6 cellular contexts compared by ENCODE assay signal in the genomic region with DNA sequence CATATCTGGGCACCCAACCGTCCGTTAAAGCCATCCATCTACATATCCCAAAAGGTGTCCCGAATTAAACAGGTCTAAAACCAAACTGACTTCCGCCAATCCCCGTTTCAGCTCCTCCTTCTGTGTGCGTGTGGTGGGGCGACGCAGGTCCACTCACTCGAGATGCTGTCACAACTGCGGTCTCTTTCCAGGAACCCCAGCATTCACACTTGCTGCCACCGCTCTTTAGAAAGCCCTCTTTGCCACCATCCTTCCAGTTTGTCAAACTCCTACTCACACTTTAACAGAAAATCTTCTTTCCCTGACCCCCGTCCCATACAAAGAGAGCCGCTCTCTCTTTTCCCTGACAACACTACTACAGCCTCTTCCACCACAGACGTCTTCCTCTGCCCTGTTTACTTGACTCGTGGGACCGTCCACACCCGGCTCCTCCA. TPM values are rescaled to one million over a fixed set of nuclear protein-coding genes. Genes with fewer than 3 reads are reported as not detected.
A peak's percentile ranks its signal among the peaks of the same experiment; 100 is the strongest.
DNase-seq lines count a peak whose midpoint lies in the region; ATAC-seq, FAIRE-seq and TF ChIP-seq lines count a peak whose summit lies in the region.

No MANE protein-coding gene starts in this region.

- H3K4me3 Mint-ChIP-seq in osteocyte (ENCODE audit: unreplicated experiment) = peak overlapping the region; percentile 99

- peaks cover 35% of the 10 kb centered on the region for H3K36me3 ChIP-seq in HUES64 (ENCODE audit: insufficient read depth, low read length)

- peak overlapping the region; percentile 78 for H3K9ac ChIP-seq in HUES64 (ENCODE audit: low read depth, low read length)

- peak overlapping the region; percentile 95 for H3K4me2 ChIP-seq in A549

- no peak for TF ChIP-seq EP300 in A549 (IDR thresholded peaks at IDR 0.05)

- no peak for FAIRE-seq in A549 (lab: Jason Lieb, UNC)

- H3K27me3 ChIP-seq in HUES64 (ENCODE audit: insufficient read depth, low read length) = peaks cover 28% of the 10 kb centered on the region

- POLR2A ChIA-PET in A549 (lab: Yijun Ruan, JAX) = interaction anchor here (0.9 to 1.6 kb wide), 9 partner anchors 11 to 486 kb away, joined by 3 to 6 read pairs (median 3); a partner anchor contains a TSS

- H3K4me1 ChIP-seq in A549 (peaks cover 6% of the 10 kb centered on the region; the same call in 2 of the 3 replicates), HUES64 (ENCODE audit: insufficient read depth, low read length) (peaks cover 5% of the 10 kb centered on the region; the same call in 1 of the 2 replicates)

- CTCF ChIA-PET in A549 (lab: Yijun Ruan, JAX) = interaction anchor here (0.6 to 3.3 kb wide), 20 partner anchors 8 to 486 kb away, joined by 3 to 27 read pairs (median 4); a partner anchor contains a TSS

- H3K27me3 Mint-ChIP-seq in osteocyte (ENCODE audit: unreplicated experiment) = peaks cover 18% of the 10 kb centered on the region

- H3K27ac ChIP-seq in A549 (peak overlapping the region; percentile 74 to 92), HUES64 (ENCODE audit: low read depth, low read length) (no peak overlapping the region; the same call in 1 of the 2 replicates)

- TF ChIP-seq RAD21 in A549 (conservative IDR thresholded peaks at IDR 0.05 in 1 of 2, IDR thresholded peaks at IDR 0.05 in 1 of 2) = no peak

- 4% methylated on average over 15 of the region's 17 CpGs for WGBS in A549 (ENCODE audit: missing lambda C conversion rate)
- 9% methylated on average over 17 of the region's 17 CpGs for WGBS in HUES64

- peak overlapping the region; percentile 97 for H3K4me3 ChIP-seq in A549
- peak overlapping the region; percentile 91 for H3K4me3 ChIP-seq in HUES64 (ENCODE audit: low read length)
- H3K4me3 ChIP-seq in cardiac fibroblast (replicated peaks in 1 of 2; ENCODE audit: low read depth in 2 of 2, low read length in 2 of 2) = peak overlapping the region; percentile 63 to 78

- TF ChIP-seq CTCF in A549 (IDR thresholded peaks at IDR 0.05) (no peak), cardiac fibroblast (IDR thresholded peaks at IDR 0.05; ENCODE audit: low read depth, low read length) (no peak), osteocyte (IDR thresholded peaks at IDR 0.05) (no peak)

- H3K4me1 Mint-ChIP-seq in osteocyte (ENCODE audit: unreplicated experiment) = peaks cover 15% of the 10 kb centered on the region

- DNase-seq in A549 (ENCODE audit: low read depth in 1 of 2, low spot score in 1 of 2) (no peak), cardiac fibroblast (ENCODE audit: low read depth in 2 of 2) (peak; percentile 14 to 18), osteocyte (ENCODE audit: extremely low spot score, unreplicated experiment) (no peak), middle frontal gyrus (ENCODE audit: extremely low spot score, low spot score) (no peak), NCI-H1417 treated with DMSO at 0.1 percent for 48 hours (lab: John Stamatoyannopoulos, UW) (no peak)

- H3K36me3 Mint-ChIP-seq in osteocyte (ENCODE audit: unreplicated experiment) = peaks cover 10% of the 10 kb centered on the region

- no peaks in the 10 kb centered on the region for H3K9me3 ChIP-seq in A549
- no peaks in the 10 kb centered on the region for H3K9me3 ChIP-seq in HUES64 (ENCODE audit: insufficient read depth, low read depth, low read length)

- H3K9me3 Mint-ChIP-seq in osteocyte (ENCODE audit: unreplicated experiment) = no peaks in the 10 kb centered on the region

- no peak for TF ChIP-seq POLR2A in A549 (IDR thresholded peaks at IDR 0.05; ENCODE audit: low read length)

- peak in 1 of 2 experiments; percentile 41; a peak in 3 of 6 replicates for ATAC-seq in A549

- H3K27ac Mint-ChIP-seq in osteocyte (ENCODE audit: unreplicated experiment) = peak overlapping the region; percentile 87

TF ChIP-seq in A549, 52 proteins besides CTCF, POLR2A, EP300 and RAD21:
- TF ChIP-seq FOXS1 (CRISPR knock-in tag; IDR thresholded peaks at IDR 0.05) = no peak
- TF ChIP-seq, protein P1, sequence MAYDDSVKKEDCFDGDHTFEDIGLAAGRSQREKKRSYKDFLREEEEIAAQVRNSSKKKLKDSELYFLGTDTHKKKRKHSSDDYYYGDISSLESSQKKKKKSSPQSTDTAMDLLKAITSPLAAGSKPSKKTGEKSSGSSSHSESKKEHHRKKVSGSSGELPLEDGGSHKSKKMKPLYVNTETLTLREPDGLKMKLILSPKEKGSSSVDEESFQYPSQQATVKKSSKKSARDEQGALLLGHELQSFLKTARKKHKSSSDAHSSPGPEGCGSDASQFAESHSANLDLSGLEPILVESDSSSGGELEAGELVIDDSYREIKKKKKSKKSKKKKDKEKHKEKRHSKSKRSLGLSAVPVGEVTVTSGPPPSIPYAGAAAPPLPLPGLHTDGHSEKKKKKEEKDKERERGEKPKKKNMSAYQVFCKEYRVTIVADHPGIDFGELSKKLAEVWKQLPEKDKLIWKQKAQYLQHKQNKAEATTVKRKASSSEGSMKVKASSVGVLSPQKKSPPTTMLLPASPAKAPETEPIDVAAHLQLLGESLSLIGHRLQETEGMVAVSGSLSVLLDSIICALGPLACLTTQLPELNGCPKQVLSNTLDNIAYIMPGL (CRISPR knock-in tag; IDR thresholded peaks at IDR 0.05; ENCODE audit: borderline replicate concordance) = no peak
- TF ChIP-seq CEBPB (IDR thresholded peaks at IDR 0.05) = no peak
- no peak for TF ChIP-seq RCOR1 (IDR thresholded peaks at IDR 0.05; ENCODE audit: low read depth, low read length)
- TF ChIP-seq HOXA7 (CRISPR knock-in tag; IDR thresholded peaks at IDR 0.05) = no peak
- no peak for TF ChIP-seq BHLHE40 (IDR thresholded peaks at IDR 0.05; ENCODE audit: low read depth, low read length)
- no peak for TF ChIP-seq POLR2AphosphoS2 (conservative IDR thresholded peaks at IDR 0.05; ENCODE audit: low read length)
- TF ChIP-seq FOSL2 (IDR thresholded peaks at IDR 0.05) = no peak
- no peak for TF ChIP-seq FOSL2 (CRISPR knock-in tag; IDR thresholded peaks at IDR 0.05)
- TF ChIP-seq HDAC2 (IDR thresholded peaks at IDR 0.05) = no peak
- no peak for TF ChIP-seq GATA3 (IDR thresholded peaks at IDR 0.05; ENCODE audit: borderline replicate concordance)
- no peak for TF ChIP-seq MAZ (IDR thresholded peaks at IDR 0.05; ENCODE audit: borderline replicate concordance, low read depth, low read length)
- no peak for TF ChIP-seq ZC3H11A (IDR thresholded peaks at IDR 0.05)
- TF ChIP-seq, protein P2, sequence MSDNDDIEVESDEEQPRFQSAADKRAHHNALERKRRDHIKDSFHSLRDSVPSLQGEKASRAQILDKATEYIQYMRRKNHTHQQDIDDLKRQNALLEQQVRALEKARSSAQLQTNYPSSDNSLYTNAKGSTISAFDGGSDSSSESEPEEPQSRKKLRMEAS (IDR thresholded peaks at IDR 0.05) = no peak
- TF ChIP-seq TFCP2L1 (CRISPR knock-in tag; IDR thresholded peaks at IDR 0.05) = no peak
- no peak for TF ChIP-seq RARB (CRISPR knock-in tag; IDR thresholded peaks at IDR 0.05)
- TF ChIP-seq, protein P3, sequence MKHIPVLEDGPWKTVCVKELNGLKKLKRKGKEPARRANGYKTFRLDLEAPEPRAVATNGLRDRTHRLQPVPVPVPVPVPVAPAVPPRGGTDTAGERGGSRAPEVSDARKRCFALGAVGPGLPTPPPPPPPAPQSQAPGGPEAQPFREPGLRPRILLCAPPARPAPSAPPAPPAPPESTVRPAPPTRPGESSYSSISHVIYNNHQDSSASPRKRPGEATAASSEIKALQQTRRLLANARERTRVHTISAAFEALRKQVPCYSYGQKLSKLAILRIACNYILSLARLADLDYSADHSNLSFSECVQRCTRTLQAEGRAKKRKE (CRISPR knock-in tag; IDR thresholded peaks at IDR 0.05; ENCODE audit: low read depth) = no peak
TF ChIP-seq in A549: peak in this region for 0.

RNA-seq across cellular contexts. Expression of a gene that starts 0.5 kb away (rescaled TPM):
- polyA plus RNA-seq in A549 (2011; rRNA removed) (4.7 and 5.2 TPM in 2 replicates), A549 (2017; fragmentation: RNase III; extraction: RNeasy Plus Mini Kit Qiagen cat#74134 plus additional on column Dnase treatment) (9.0 to 10.0 TPM (median 9.4 TPM) in 3 replicates)
- polyA plus RNA-seq in A549 (2012; cell fraction: cytosol; rRNA removed) = 9.6 and 10.5 TPM in 2 replicates
- polyA plus RNA-seq in A549 (2012; cell fraction: nucleus; rRNA removed) = 17.8 and 19.1 TPM in 2 replicates
- polyA minus RNA-seq in A549 (2011; rRNA and poly(A)+ RNA removed) = 3.3 and 3.4 TPM in 2 replicates
- polyA plus RNA-seq in HUES64 (2013, experiment 1 of 2) = 13.9 TPM
- polyA plus RNA-seq in HUES64 (2013, experiment 2 of 2) = 14.4 TPM
- total RNA-seq in osteocyte = 21.6 TPM in 2 replicates

RNA-seq across cellular contexts. Expression of a gene that starts 6.1 kb away (rescaled TPM):
- polyA plus RNA-seq in A549 (2011; rRNA removed) (not detected in 2 replicates), A549 (2017; fragmentation: RNase III; extraction: RNeasy Plus Mini Kit Qiagen cat#74134 plus additional on column Dnase treatment) (not detected in 3 replicates)
- polyA plus RNA-seq in A549 (2012; cell fraction: cytosol; rRNA removed) = not detected in 2 replicates
- polyA plus RNA-seq in A549 (2012; cell fraction: nucleus; rRNA removed) = not detected in 2 replicates
- polyA minus RNA-seq in A549 (2011; rRNA and poly(A)+ RNA removed) = not detected in 2 replicates
- polyA plus RNA-seq in HUES64 (2013, experiment 1 of 2) = not detected
- polyA plus RNA-seq in HUES64 (2013, experiment 2 of 2) = not detected
- not detected in 2 replicates for total RNA-seq in osteocyte

RNA-seq across cellular contexts. Expression of a gene that starts 12.9 kb away (rescaled TPM):
- polyA plus RNA-seq in A549 (2011; rRNA removed) = not detected in 2 replicates
- not detected in 2 replicates for polyA plus RNA-seq in A549 (2012; cell fraction: cytosol; rRNA removed)
- polyA plus RNA-seq in A549 (2012; cell fraction: nucleus; rRNA removed) = not detected in 2 replicates
- not detected in 3 replicates for polyA plus RNA-seq in A549 (2017; fragmentation: RNase III; extraction: RNeasy Plus Mini Kit Qiagen cat#74134 plus additional on column Dnase treatment)
- polyA minus RNA-seq in A549 (2011; rRNA and poly(A)+ RNA removed) = not detected in 2 replicates
- not detected for polyA plus RNA-seq in HUES64 (2013, experiment 1 of 2)
- polyA plus RNA-seq in HUES64 (2013, experiment 2 of 2) = not detected
- not detected in 2 replicates for total RNA-seq in osteocyte

RNA-seq across cellular contexts. Expression of a gene that starts 21.8 kb away (rescaled TPM):
- polyA plus RNA-seq in A549 (2011; rRNA removed) (10.6 and 12.9 TPM in 2 replicates), A549 (2017; fragmentation: RNase III; extraction: RNeasy Plus Mini Kit Qiagen cat#74134 plus additional on column Dnase treatment) (17.7 to 17.9 TPM (median 17.8 TPM) in 3 replicates)
- polyA plus RNA-seq in A549 (2012; cell fraction: cytosol; rRNA removed) = 11.2 and 14.9 TPM in 2 replicates
- 31.8 and 37.2 TPM in 2 replicates for polyA plus RNA-seq in A549 (2012; cell fraction: nucleus; rRNA removed)
- polyA minus RNA-seq in A549 (2011; rRNA and poly(A)+ RNA removed) = 17.8 and 19.4 TPM in 2 replicates
- 41.7 TPM for polyA plus RNA-seq in HUES64 (2013, experiment 1 of 2)
- polyA plus RNA-seq in HUES64 (2013, experiment 2 of 2) = 35.9 TPM
- total RNA-seq in osteocyte = 64.4 and 66.3 TPM in 2 replicates

RNA-seq across cellular contexts. Expression of a gene that starts 34.6 kb away (rescaled TPM):
- polyA plus RNA-seq in A549 (2011; rRNA removed) (11.4 and 14.9 TPM in 2 replicates), A549 (2017; fragmentation: RNase III; extraction: RNeasy Plus Mini Kit Qiagen cat#74134 plus additional on column Dnase treatment) (48.3 to 61.7 TPM (median 60.1 TPM) in 3 replicates)
- polyA plus RNA-seq in A549 (2012; cell fraction: cytosol; rRNA removed) = 36.9 and 49.9 TPM in 2 replicates
- polyA plus RNA-seq in A549 (2012; cell fraction: nucleus; rRNA removed) = 75.2 and 76.2 TPM in 2 replicates
- 20.9 and 21.0 TPM in 2 replicates for polyA minus RNA-seq in A549 (2011; rRNA and poly(A)+ RNA removed)
- 115 TPM for polyA plus RNA-seq in HUES64 (2013, experiment 1 of 2)
- 128 TPM for polyA plus RNA-seq in HUES64 (2013, experiment 2 of 2)
- total RNA-seq in osteocyte = 96.1 and 96.2 TPM in 2 replicates

Comparison
In these comparisons a context has a peak if more than half of its experiments do, and no peak if none do; other contexts are left out.
1. DNase-seq: peak in cardiac fibroblast (2 of 2); none in A549 (0 of 2), osteocyte (single experiment), middle frontal gyrus (single experiment) and NCI-H1417 treated with DMSO at 0.1 percent for 48 hours (single experiment).
2. Peak in every context shown above with its lines, with median percentiles within 50 percentile points of each other: H3K4me3 ChIP-seq.